Comparison of ENCODE assay signal across 1 cellular context in genomic region chr1:70205437-70206118, GRCh38.
A peak's percentile ranks its signal among the peaks of the same experiment; 100 is the strongest.
TF ChIP-seq lines count a peak whose summit lies in the region.

TSS of gene LRRC40 (minus strand) at chr1:70205579. CDS start at chr1:70205540, 39 bp downstream.

TF ChIP-seq in HepG2, 621 proteins besides CTCF, POLR2A, EP300 and RAD21 (continued from another document and continues in another):
- TF ChIP-seq ZNF639 (CRISPR knock-in tag; conservative IDR thresholded peaks at IDR 0.05) (peak; percentile 87), PHF20 (CRISPR knock-in tag; IDR thresholded peaks at IDR 0.05) (peak; percentile 100), SMARCE1 (IDR thresholded peaks at IDR 0.05; ENCODE audit: borderline replicate concordance) (no peak), ESRRA (CRISPR knock-in tag; IDR thresholded peaks at IDR 0.05; ENCODE audit: low read depth) (no peak), ZNF557 (CRISPR knock-in tag; IDR thresholded peaks at IDR 0.05) (no peak), SMAD9 (CRISPR knock-in tag; IDR thresholded peaks at IDR 0.05) (no peak), RORA (CRISPR knock-in tag; IDR thresholded peaks at IDR 0.05) (0 out of 2 replicates have a peak, but pooled peaks have one; percentile 45), ZNF780A (CRISPR knock-in tag; IDR thresholded peaks at IDR 0.05) (no peak), MTA1 (CRISPR knock-in tag; IDR thresholded peaks at IDR 0.05; ENCODE audit: borderline replicate concordance) (peak; percentile 71; the same call in 1 of the 2 replicates), ZNF484 (CRISPR knock-in tag; IDR thresholded peaks at IDR 0.05; ENCODE audit: borderline replicate concordance, low read depth) (no peak), ZNF879 (CRISPR knock-in tag; IDR thresholded peaks at IDR 0.05) (no peak), ZBTB3 (CRISPR knock-in tag; IDR thresholded peaks at IDR 0.05; ENCODE audit: borderline replicate concordance, low read depth) (no peak), HES4 (CRISPR knock-in tag; IDR thresholded peaks at IDR 0.05; ENCODE audit: borderline replicate concordance) (peak; percentile 25; the same call in 1 of the 2 replicates), RCOR2 (CRISPR knock-in tag; IDR thresholded peaks at IDR 0.05) (no peak), ZC3H4 (CRISPR knock-in tag; IDR thresholded peaks at IDR 0.05; ENCODE audit: borderline replicate concordance) (no peak), ZNF577 (CRISPR knock-in tag; IDR thresholded peaks at IDR 0.05; ENCODE audit: borderline replicate concordance, low read depth) (no peak), ZNF343 (CRISPR knock-in tag; IDR thresholded peaks at IDR 0.05) (peak; percentile 94), POGK (CRISPR knock-in tag; conservative IDR thresholded peaks at IDR 0.05) (peak; percentile 90), ZNF777 (CRISPR knock-in tag; IDR thresholded peaks at IDR 0.05) (peak; percentile 64; the same call in 1 of the 2 replicates), JUND (CRISPR knock-in tag; IDR thresholded peaks at IDR 0.05) (peak; percentile 50; the same call in 1 of the 2 replicates), ZNF496 (CRISPR knock-in tag; IDR thresholded peaks at IDR 0.05; ENCODE audit: insufficient replicate concordance) (no peak), RBAK (CRISPR knock-in tag; IDR thresholded peaks at IDR 0.05) (no peak), ATRX (CRISPR knock-in tag; IDR thresholded peaks at IDR 0.05; ENCODE audit: borderline replicate concordance) (no peak), ZNF225 (CRISPR knock-in tag; IDR thresholded peaks at IDR 0.05) (peak; percentile 87; the same call in 1 of the 2 replicates), ETS1 (CRISPR knock-in tag; IDR thresholded peaks at IDR 0.05) (no peak), ZEB1 (IDR thresholded peaks at IDR 0.05; ENCODE audit: insufficient replicate concordance, low read depth) (peak; percentile 65), ZHX2 (IDR thresholded peaks at IDR 0.05; ENCODE audit: low read depth) (peak; percentile 91), ZHX2 (CRISPR knock-in tag; IDR thresholded peaks at IDR 0.05; ENCODE audit: borderline replicate concordance) (no peak), ZSCAN25 (CRISPR knock-in tag; IDR thresholded peaks at IDR 0.05) (peak; percentile 78; the same call in 1 of the 2 replicates), ZNF350 (CRISPR knock-in tag; IDR thresholded peaks at IDR 0.05; ENCODE audit: borderline replicate concordance, low read depth) (peak; percentile 90; the same call in 1 of the 2 replicates), TRIM22 (IDR thresholded peaks at IDR 0.05) (no peak), ZNF672 (CRISPR knock-in tag; IDR thresholded peaks at IDR 0.05) (no peak), IRF1 (CRISPR knock-in tag; IDR thresholded peaks at IDR 0.05; ENCODE audit: low read depth) (no peak), DNMT1 (CRISPR knock-in tag; IDR thresholded peaks at IDR 0.05) (peak; percentile 74; the same call in 1 of the 2 replicates), CEBPZ (IDR thresholded peaks at IDR 0.05; ENCODE audit: low read length) (no peak), ZNF781 (CRISPR knock-in tag; IDR thresholded peaks at IDR 0.05; ENCODE audit: borderline replicate concordance, not compliant biosample characterization) (peak; percentile 84), ZNF792 (CRISPR knock-in tag; IDR thresholded peaks at IDR 0.05) (peak; percentile 74), TSC22D2 (CRISPR knock-in tag; IDR thresholded peaks at IDR 0.05; ENCODE audit: borderline replicate concordance) (0 out of 2 replicates have a peak, but pooled peaks have one; percentile 73), ZIK1 (CRISPR knock-in tag; IDR thresholded peaks at IDR 0.05; ENCODE audit: borderline replicate concordance, low read depth) (peak; percentile 84; the same call in 1 of the 2 replicates), ZFX (CRISPR knock-in tag; IDR thresholded peaks at IDR 0.05; ENCODE audit: low read depth) (peak; percentile 98), RELA (CRISPR knock-in tag; IDR thresholded peaks at IDR 0.05) (peak; percentile 41; the same call in 1 of the 2 replicates), ZNF326 (CRISPR knock-in tag; IDR thresholded peaks at IDR 0.05; ENCODE audit: borderline replicate concordance) (no peak), ZNF446 (CRISPR knock-in tag; IDR thresholded peaks at IDR 0.05) (peak; percentile 73), ZNF441 (CRISPR knock-in tag; IDR thresholded peaks at IDR 0.05; ENCODE audit: borderline replicate concordance) (peak; percentile 81; the same call in 1 of the 2 replicates), EZH2 (conservative IDR thresholded peaks at IDR 0.05; ENCODE audit: low read depth, low read length) (no peak), DRAP1 (CRISPR knock-in tag; IDR thresholded peaks at IDR 0.05) (peak; percentile 86), HIC2 (CRISPR knock-in tag; IDR thresholded peaks at IDR 0.05; ENCODE audit: low read depth) (no peak), ZMYM2 (CRISPR knock-in tag; IDR thresholded peaks at IDR 0.05) (peak; percentile 71; the same call in 1 of the 2 replicates), MIER2 (CRISPR knock-in tag; IDR thresholded peaks at IDR 0.05) (peak; percentile 68; the same call in 1 of the 2 replicates), FIP1L1 (IDR thresholded peaks at IDR 0.05; ENCODE audit: borderline replicate concordance, insufficient read depth, low read depth, low read length) (no peak)
